Comparison of ENCODE assay signal across 18 cellular contexts in the genomic region with DNA sequence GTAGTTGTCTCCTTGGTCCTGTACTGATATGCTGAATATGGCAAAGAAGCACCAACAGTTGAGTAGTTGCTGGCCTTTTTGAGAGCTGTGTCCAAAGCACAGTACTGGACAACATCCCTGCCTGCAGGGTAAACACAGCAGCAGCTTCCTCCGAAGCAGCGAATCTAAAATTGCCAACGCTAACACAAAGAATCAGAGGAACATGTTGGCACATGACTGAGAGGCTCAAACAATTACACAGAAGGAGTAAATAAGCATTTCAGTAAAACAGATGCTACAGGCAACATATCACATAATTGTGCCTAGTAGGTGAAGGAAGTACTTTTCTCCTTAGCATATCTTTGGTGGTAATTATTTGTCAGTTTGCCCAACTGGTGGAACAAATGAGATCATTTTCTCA. TPM values are rescaled to one million over a fixed set of nuclear protein-coding genes. Genes with fewer than 3 reads are reported as not detected.
A peak's percentile ranks its signal among the peaks of the same experiment; 100 is the strongest.
DNase-seq lines count a peak whose midpoint lies in the region; ATAC-seq, FAIRE-seq and TF ChIP-seq lines count a peak whose summit lies in the region.
"Had no signal": no experiment of that assay in that cellular context is flagged by ENCODE, and none has a peak within 500 bp of the region (broad histone marks: within the 10 kb centered on the region; RNA-seq: fewer than 3 reads in every experiment).

No MANE protein-coding gene starts in this region.

- WGBS in A549 (ENCODE audit: missing lambda C conversion rate): 89% methylated on average over 3 of the region's 3 CpGs

- no peaks in the 10 kb centered on the region for H3K36me3 ChIP-seq in vagina
- H3K36me3 ChIP-seq: sigmoid colon had no signal

- TF ChIP-seq RAD21 in A549 (conservative IDR thresholded peaks at IDR 0.05 in 1 of 2, IDR thresholded peaks at IDR 0.05 in 1 of 2): no peak

- no peak overlapping the region for H3K4me3 ChIP-seq in A549
- H3K4me3 ChIP-seq in vagina: no peak overlapping the region
- H3K4me3 ChIP-seq: sigmoid colon had no signal

- intact Hi-C loops in vagina (cut with DNase I): no loop called here

- peaks cover 10% of the 10 kb centered on the region for H3K4me1 ChIP-seq in A549
- no peaks in the 10 kb centered on the region for H3K4me1 ChIP-seq in vagina
- H3K4me1 ChIP-seq: sigmoid colon had no signal

- ATAC-seq in A549 (no peak), HG02870 (IDR thresholded peaks at IDR 0.05; ENCODE audit: unreplicated experiment) (no peak)
- ATAC-seq: activated CD8-positive, alpha-beta memory T cell treated with anti-CD3 and anti-CD28 coated beads, Interleukin-2, amount 10 ng/mL, durations not matched to agents 7 days and 5 days; stimulated activated memory B cell treated with anti-CD40 and anti-IgM and Interleukin-4, amounts not matched to agents 10 μg/mL and 1 μg/mL and 100 μg/mL, for 72 hours had no signal

- DNase-seq in A549 (ENCODE audit: low read depth in 1 of 2, low spot score in 1 of 2): no peak
- DNase-seq in NCI-H1105 (lab: John Stamatoyannopoulos, UW): peak; percentile 57
- peak; percentile 90 for DNase-seq in NCI-H748 (lab: John Stamatoyannopoulos, UW; ENCODE audit: unreplicated experiment)
- DNase-seq in dermis blood vessel endothelial cell: peak; percentile 24
- no peak for DNase-seq in vagina (ENCODE audit: extremely low spot score in 2 of 2)
- no peak for DNase-seq in stimulated activated naive CD4-positive, alpha-beta T cell treated with Interleukin-2 at 50 U/mL for 16 hours (lab: John Stamatoyannopoulos, UW)
- no peak for DNase-seq in CD1c-positive myeloid dendritic cell (ENCODE audit: extremely low spot score)
- DNase-seq: activated CD8-positive, alpha-beta memory T cell treated with anti-CD3 and anti-CD28 coated beads, Interleukin-2, amount 10 ng/mL, durations not matched to agents 7 days and 5 days; activated naive CD4-positive, alpha-beta T cell treated with anti-CD3 and anti-CD28 coated beads, Interleukin-2, amount 10 ng/mL, durations not matched to agents 7 days and 5 days; Caco-2; caudate nucleus; effector memory CD4-positive, alpha-beta T cell; KBM-7; NCI-H1694 treated with DMSO at 0.1 percent for 48 hours; sigmoid colon had no signal

- TF ChIP-seq EP300 in A549 (IDR thresholded peaks at IDR 0.05): no peak

- POLR2A ChIA-PET in A549 (lab: Yijun Ruan, JAX): no interaction called here

- TF ChIP-seq CTCF in A549 (IDR thresholded peaks at IDR 0.05): no peak
- no peak for TF ChIP-seq CTCF in vagina (IDR thresholded peaks at IDR 0.05)

- CTCF ChIA-PET in A549 (lab: Yijun Ruan, JAX): interaction anchor here (0.5 to 1.4 kb wide), 2 partner anchors 12 to 17 kb away, joined by 3 to 4 read pairs; no protein-coding TSS in a partner anchor

- TF ChIP-seq POLR2A in A549 (IDR thresholded peaks at IDR 0.05; ENCODE audit: low read length) (no peak), vagina (IDR thresholded peaks at IDR 0.05) (no peak)

- peak; percentile 72 for FAIRE-seq in A549 (lab: Jason Lieb, UNC)
- FAIRE-seq: GM18507 had no signal

- no peak overlapping the region for H3K4me2 ChIP-seq in A549

- H3K9me3 ChIP-seq in A549 (0 out of 3 replicates have a peak, but pooled peaks cover 4% of the 10 kb centered on the region), vagina (no peaks in the 10 kb centered on the region)
- H3K9me3 ChIP-seq: Caco-2, sigmoid colon had no signal

- H3K27ac ChIP-seq in A549 (no peak overlapping the region), vagina (no peak overlapping the region)
- H3K27ac ChIP-seq: sigmoid colon had no signal

- no peaks in the 10 kb centered on the region for H3K27me3 ChIP-seq in vagina
- H3K27me3 ChIP-seq: sigmoid colon had no signal

TF ChIP-seq in A549, 52 proteins besides CTCF, POLR2A, EP300 and RAD21:
- TF ChIP-seq, protein P1, sequence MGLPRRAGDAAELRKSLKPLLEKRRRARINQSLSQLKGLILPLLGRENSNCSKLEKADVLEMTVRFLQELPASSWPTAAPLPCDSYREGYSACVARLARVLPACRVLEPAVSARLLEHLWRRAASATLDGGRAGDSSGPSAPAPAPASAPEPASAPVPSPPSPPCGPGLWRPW (IDR thresholded peaks at IDR 0.05): no peak
- no peak for TF ChIP-seq KDM5A (IDR thresholded peaks at IDR 0.05)
- TF ChIP-seq HEYL (CRISPR knock-in tag; IDR thresholded peaks at IDR 0.05): no peak

RNA-seq across cellular contexts. Expression of a gene that starts 52.1 kb away (rescaled TPM):
- polyA plus RNA-seq in A549 (2011; rRNA removed) (21.4 and 22.5 TPM in 2 replicates), A549 (2017; fragmentation: RNase III; extraction: RNeasy Plus Mini Kit Qiagen cat#74134 plus additional on column Dnase treatment) (9.1 to 9.6 TPM (median 9.4 TPM) in 3 replicates)
- 8.9 and 10.4 TPM in 2 replicates for polyA plus RNA-seq in A549 (2012; cell fraction: cytosol; rRNA removed)
- polyA plus RNA-seq in A549 (2012; cell fraction: nucleus; rRNA removed): 7.1 and 9.7 TPM in 2 replicates
- polyA minus RNA-seq in A549 (2011; rRNA and poly(A)+ RNA removed): 28.3 and 29.1 TPM in 2 replicates
- total RNA-seq in dermis blood vessel endothelial cell (4.4 and 6.0 TPM in 2 replicates), vagina (9.6 TPM)

Comparison
In these comparisons a context has a peak if more than half of its experiments do, and no peak if none do; other contexts are left out.
1. DNase-seq: peak in NCI-H1105 (single experiment), NCI-H748 (single experiment) and dermis blood vessel endothelial cell (single experiment); none in A549 (0 of 2), vagina (0 of 2), stimulated activated naive CD4-positive, alpha-beta T cell treated with Interleukin-2 at 50 U/mL for 16 hours (single experiment) and CD1c-positive myeloid dendritic cell (single experiment).